1 cellular context compared by ENCODE assay signal in genomic region chrX:45859407-45859806, GRCh38.
TF ChIP-seq lines count a peak whose summit lies in the region.

No MANE protein-coding gene starts in this region.

TF ChIP-seq in SK-N-SH, 30 proteins besides CTCF, POLR2A, EP300 and RAD21 (continued from another document):
- TF ChIP-seq, protein P1, sequence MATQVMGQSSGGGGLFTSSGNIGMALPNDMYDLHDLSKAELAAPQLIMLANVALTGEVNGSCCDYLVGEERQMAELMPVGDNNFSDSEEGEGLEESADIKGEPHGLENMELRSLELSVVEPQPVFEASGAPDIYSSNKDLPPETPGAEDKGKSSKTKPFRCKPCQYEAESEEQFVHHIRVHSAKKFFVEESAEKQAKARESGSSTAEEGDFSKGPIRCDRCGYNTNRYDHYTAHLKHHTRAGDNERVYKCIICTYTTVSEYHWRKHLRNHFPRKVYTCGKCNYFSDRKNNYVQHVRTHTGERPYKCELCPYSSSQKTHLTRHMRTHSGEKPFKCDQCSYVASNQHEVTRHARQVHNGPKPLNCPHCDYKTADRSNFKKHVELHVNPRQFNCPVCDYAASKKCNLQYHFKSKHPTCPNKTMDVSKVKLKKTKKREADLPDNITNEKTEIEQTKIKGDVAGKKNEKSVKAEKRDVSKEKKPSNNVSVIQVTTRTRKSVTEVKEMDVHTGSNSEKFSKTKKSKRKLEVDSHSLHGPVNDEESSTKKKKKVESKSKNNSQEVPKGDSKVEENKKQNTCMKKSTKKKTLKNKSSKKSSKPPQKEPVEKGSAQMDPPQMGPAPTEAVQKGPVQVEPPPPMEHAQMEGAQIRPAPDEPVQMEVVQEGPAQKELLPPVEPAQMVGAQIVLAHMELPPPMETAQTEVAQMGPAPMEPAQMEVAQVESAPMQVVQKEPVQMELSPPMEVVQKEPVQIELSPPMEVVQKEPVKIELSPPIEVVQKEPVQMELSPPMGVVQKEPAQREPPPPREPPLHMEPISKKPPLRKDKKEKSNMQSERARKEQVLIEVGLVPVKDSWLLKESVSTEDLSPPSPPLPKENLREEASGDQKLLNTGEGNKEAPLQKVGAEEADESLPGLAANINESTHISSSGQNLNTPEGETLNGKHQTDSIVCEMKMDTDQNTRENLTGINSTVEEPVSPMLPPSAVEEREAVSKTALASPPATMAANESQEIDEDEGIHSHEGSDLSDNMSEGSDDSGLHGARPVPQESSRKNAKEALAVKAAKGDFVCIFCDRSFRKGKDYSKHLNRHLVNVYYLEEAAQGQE (IDR thresholded peaks at IDR 0.05; ENCODE audit: low read depth, low read length), result peak; percentile 79; the same call in 1 of the 2 replicates
- TF ChIP-seq FOSL2 (IDR thresholded peaks at IDR 0.05; ENCODE audit: borderline replicate concordance, low read depth) (no peak), CHD2 (IDR thresholded peaks at IDR 0.05; ENCODE audit: low read length, partially characterized antibody) (no peak)
TF ChIP-seq in SK-N-SH: peak in this region for 1.
